ENCODE assay signal across 9 cellular contexts in genomic region chr15:98651581-98652220, GRCh38. TPM values are rescaled to one million over a fixed set of nuclear protein-coding genes. Genes with fewer than 3 reads are reported as not detected.
A peak's percentile ranks its signal among the peaks of the same experiment; 100 is the strongest.
DNase-seq lines count a peak whose midpoint lies in the region; TF ChIP-seq lines count a peak whose summit lies in the region.
"Had no signal": no experiment of that assay in that cellular context is flagged by ENCODE, and none has a peak within 500 bp of the region (broad histone marks: within the 10 kb centered on the region; RNA-seq: fewer than 3 reads in every experiment).

No MANE protein-coding gene starts in this region.

- H3K27me3 ChIP-seq in SJCRH30 (no peaks in the 10 kb centered on the region), esophagus (ENCODE audit: control insufficient read depth in 1 of 2, insufficient read depth in 2 of 2, low read length in 2 of 2) (no peaks in the 10 kb centered on the region)

- H3K4me3 ChIP-seq in SJCRH30 (peak overlapping the region; percentile 99), esophagus (ENCODE audit: low read depth in 1 of 2, low read length in 2 of 2) (peak overlapping the region; percentile 65 to 93)

- H3K9me3 ChIP-seq in SJCRH30 (replicated peaks) (no peaks in the 10 kb centered on the region), esophagus (ENCODE audit: control insufficient read depth in 2 of 2, insufficient read depth in 1 of 2, low read depth in 1 of 2, low read length in 1 of 2) (no peaks in the 10 kb centered on the region)

- H3K36me3 ChIP-seq in SJCRH30, result no peaks in the 10 kb centered on the region
- no peaks in the 10 kb centered on the region for H3K36me3 ChIP-seq in esophagus (ENCODE audit: control insufficient read depth in 2 of 2, insufficient read depth in 2 of 2, low read length in 1 of 2)

- peak; percentile 40 for DNase-seq in EL
- peak; percentile 29 to 61 for DNase-seq in SJCRH30
- no peak for DNase-seq in progenitor cell of endocrine pancreas (ENCODE audit: low spot score, unreplicated experiment)
- DNase-seq in NK-92 (lab: John Stamatoyannopoulos, UW; ENCODE audit: unreplicated experiment), result no peak
- DNase-seq in NOMO-1 treated with DMSO at 0.1 percent for 48 hours (lab: John Stamatoyannopoulos, UW; ENCODE audit: unreplicated experiment), result no peak
- no peak for DNase-seq in NCI-H510A treated with DMSO at 0.1 percent for 48 hours (lab: John Stamatoyannopoulos, UW)
- no peak for DNase-seq in GM20000 (ENCODE audit: low spot score)

- peak overlapping the region; percentile 97 for H3K27ac Mint-ChIP-seq in progenitor cell of endocrine pancreas

- no peaks in the 10 kb centered on the region for H3K9me3 Mint-ChIP-seq in progenitor cell of endocrine pancreas (ENCODE audit: low read depth)

- no peak for TF ChIP-seq CTCF in progenitor cell of endocrine pancreas (IDR thresholded peaks at IDR 0.05; ENCODE audit: unreplicated experiment)
- no peak for TF ChIP-seq CTCF in GM20000 (IDR thresholded peaks at IDR 0.05; ENCODE audit: extremely low read depth, missing control alignments)

- H3K4me3 Mint-ChIP-seq in progenitor cell of endocrine pancreas (ENCODE audit: low read depth), result peak overlapping the region; percentile 94

- no peaks in the 10 kb centered on the region for H3K36me3 Mint-ChIP-seq in progenitor cell of endocrine pancreas (ENCODE audit: insufficient read depth)

- 16 to 20% methylated on average over 14 of the region's 14 CpGs for WGBS in esophagus, 2 donors

- H3K27me3 Mint-ChIP-seq in progenitor cell of endocrine pancreas, result peaks cover 3% of the 10 kb centered on the region

- H3K4me1 ChIP-seq in SJCRH30, result peaks cover 26% of the 10 kb centered on the region
- H3K4me1 ChIP-seq in esophagus (ENCODE audit: control insufficient read depth in 2 of 2, insufficient read depth in 2 of 2, low read length in 1 of 2), result no peaks in the 10 kb centered on the region

- H3K27ac ChIP-seq in SJCRH30, result peak overlapping the region; percentile 65
- peak overlapping the region; percentile 71 to 98 for H3K27ac ChIP-seq in esophagus (ENCODE audit: low read depth in 2 of 2, low read length in 1 of 2)
- H3K27ac ChIP-seq: HL-60 had no signal

- peaks cover 32% of the 10 kb centered on the region for H3K4me1 Mint-ChIP-seq in progenitor cell of endocrine pancreas (ENCODE audit: low read depth)

RNA-seq across cellular contexts. Expression of gene IGF1R, which starts 3.4 kb away (rescaled TPM):
- 22.4 and 24.1 TPM in 2 replicates for total RNA-seq in SJCRH30 (2014; rRNA removed; shearing (Covaris generic))
- polyA plus RNA-seq in esophagus, result 1 to 10 TPM; 4.1 to 4.4 TPM
- 106 and 109 TPM in 2 replicates for total RNA-seq in progenitor cell of endocrine pancreas

Comparison
In these comparisons a context has a peak if more than half of its experiments do, and no peak if none do; other contexts are left out.
1. DNase-seq: peak in EL (single experiment) and SJCRH30 (2 of 2); none in progenitor cell of endocrine pancreas (single experiment), NK-92 (single experiment), NOMO-1 treated with DMSO at 0.1 percent for 48 hours (single experiment), NCI-H510A treated with DMSO at 0.1 percent for 48 hours (single experiment) and GM20000 (single experiment).